ENCODE assay signal across 19 cellular contexts in the genomic region with DNA sequence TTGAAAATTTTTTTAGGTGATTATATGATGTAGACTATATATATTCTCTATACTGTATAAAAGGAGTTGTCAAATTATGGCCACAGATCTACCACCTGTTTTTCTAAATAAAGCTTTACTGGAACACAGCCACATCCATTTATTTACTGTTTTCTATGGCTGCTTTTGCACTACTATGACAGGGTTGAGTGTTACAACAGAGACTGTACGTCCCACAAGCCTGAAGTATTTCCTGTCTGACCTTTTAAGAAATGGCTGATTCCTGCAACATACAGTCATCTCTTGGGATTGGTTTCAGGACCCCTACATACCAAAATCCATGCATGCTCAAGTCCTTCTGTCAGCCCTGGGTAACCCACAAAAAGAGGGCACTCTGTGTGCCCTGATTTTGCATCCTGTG.
DNase-seq lines count a peak whose midpoint lies in the region; ATAC-seq, FAIRE-seq and TF ChIP-seq lines count a peak whose summit lies in the region.
"Had no signal": no experiment of that assay in that cellular context is flagged by ENCODE, and none has a peak within 500 bp of the region (broad histone marks: within the 10 kb centered on the region; RNA-seq: fewer than 3 reads in every experiment).

No MANE protein-coding gene starts in this region.

- H3K36me3 Mint-ChIP-seq in activated T-helper 17 cell treated with anti-CD3 and anti-CD28 coated beads, Interleukin-2, amount 50 U/mL, for 72 hours (ENCODE audit: low read depth): no peaks in the 10 kb centered on the region
- H3K36me3 Mint-ChIP-seq: CD4-positive, alpha-beta memory T cell had no signal

- TF ChIP-seq RAD21 in HepG2 (CRISPR knock-in tag; IDR thresholded peaks at IDR 0.05): no peak

- H3K9me3 Mint-ChIP-seq in activated T-helper 17 cell treated with anti-CD3 and anti-CD28 coated beads, Interleukin-2, amount 50 U/mL, for 72 hours: no peaks in the 10 kb centered on the region
- H3K9me3 Mint-ChIP-seq: HFFc6 had no signal

- in situ Hi-C loops in SK-MEL-5 (cut with HindIII; ENCODE audit: low pct_unique_long_range_greater_than_20kb, low sequenced_read_pairs) (no loop called here), HepG2 (cut with HindIII; ENCODE audit: extremely low pct_ligation_motif_present, low pct_unique_long_range_greater_than_20kb) (no loop called here)

- TF ChIP-seq EP300 in HepG2 (IDR thresholded peaks at IDR 0.05; ENCODE audit: low read depth in 2 of 2, low read length in 2 of 2) (no peak), HepG2 (CRISPR knock-in tag; IDR thresholded peaks at IDR 0.05; ENCODE audit: borderline replicate concordance) (no peak)

- TF ChIP-seq CTCF in GM10248 (IDR thresholded peaks at IDR 0.05; ENCODE audit: control extremely low read depth, extremely low read depth, low read depth, missing control alignments) (no peak), HepG2 (CRISPR knock-in tag; IDR thresholded peaks at IDR 0.05) (no peak)

- TF ChIP-seq POLR2A in HepG2 (IDR thresholded peaks at IDR 0.05; ENCODE audit: insufficient read depth in 1 of 2, low read depth in 2 of 2, low read length in 2 of 2): no peak

- no TSS peak for BruUV-seq in HepG2 (replicated peaks; lab: Mats Ljungman, UMichigan)

- H3K4me3 Mint-ChIP-seq in activated T-helper 17 cell treated with anti-CD3 and anti-CD28 coated beads, Interleukin-2, amount 50 U/mL, for 72 hours: no peak overlapping the region
- H3K4me3 Mint-ChIP-seq: CD4-positive, alpha-beta memory T cell; HFFc6 had no signal

- no peaks in the 10 kb centered on the region for H3K9me3 ChIP-seq in HepG2 (ENCODE audit: low read length)
- H3K9me3 ChIP-seq: BE2C had no signal

- CTCF ChIA-PET in GM10248 (lab: Yijun Ruan, JAX): no interaction called here
- CTCF ChIA-PET in HepG2 (lab: Yijun Ruan, JAX; ENCODE audit: low intra/inter-chr PET ratio, low total read pairs): no interaction called here

- DNase-seq in EH (ENCODE audit: low read depth) (peak; percentile 24), HS-5 (ENCODE audit: low read depth) (peak; percentile 16), SK-MEL-5 (ENCODE audit: low read depth, low spot score) (peak; percentile 5), iris pigment epithelial cell (ENCODE audit: low read depth) (peak; percentile 6), GM10248 (ENCODE audit: extremely low spot score) (no peak), HepG2 (ENCODE audit: low spot score) (no peak)
- DNase-seq: BE2C; CD4-positive, alpha-beta memory T cell; DMS153; DMS79 treated with DMSO at 0.1 percent for 48 hours; GDM1; HCEC 1CT; HFFc6 had no signal

- POLR2A ChIA-PET in GM10248 (lab: Yijun Ruan, JAX): no interaction called here
- POLR2A ChIA-PET in HepG2 (lab: Yijun Ruan, JAX): no interaction called here

- no peak overlapping the region for H3K27ac Mint-ChIP-seq in activated T-helper 17 cell treated with anti-CD3 and anti-CD28 coated beads, Interleukin-2, amount 50 U/mL, for 72 hours
- H3K27ac Mint-ChIP-seq: CD4-positive, alpha-beta memory T cell; HFFc6 had no signal

- H3K27me3 Mint-ChIP-seq in activated T-helper 17 cell treated with anti-CD3 and anti-CD28 coated beads, Interleukin-2, amount 50 U/mL, for 72 hours: no peaks in the 10 kb centered on the region

- no peak overlapping the region for H3K4me3 ChIP-seq in HepG2 (replicated peaks in 1 of 3; ENCODE audit: insufficient read depth in 1 of 3, low read depth in 2 of 3, low read length in 3 of 3)

- H2AFZ ChIP-seq in HepG2 (ENCODE audit: low read length): no peak overlapping the region

- no peaks in the 10 kb centered on the region for H3K4me1 Mint-ChIP-seq in activated T-helper 17 cell treated with anti-CD3 and anti-CD28 coated beads, Interleukin-2, amount 50 U/mL, for 72 hours
- H3K4me1 Mint-ChIP-seq: CD4-positive, alpha-beta memory T cell had no signal

- 10% methylated on average over 1 of the region's 1 CpG for WGBS in HepG2 (ENCODE audit: low lambda C conversion rate)

- H3K9ac ChIP-seq in HepG2 (ENCODE audit: insufficient read depth, low read depth, low read length): no peak overlapping the region

- intact Hi-C loops in HepG2 (cut with micrococcal nuclease; ENCODE audit: unreplicated experiment): no loop called here

- no peaks in the 10 kb centered on the region for H3K36me3 ChIP-seq in HepG2 (replicated peaks in 1 of 2; ENCODE audit: control insufficient read depth in 1 of 2, insufficient read depth in 2 of 2, low read length in 2 of 2)
- H3K36me3 ChIP-seq: BE2C had no signal

- H3K79me2 ChIP-seq in HepG2 (ENCODE audit: insufficient read depth, low read length): no peaks in the 10 kb centered on the region

- H3K27ac ChIP-seq in HepG2 (ENCODE audit: extremely low read length, insufficient read depth, low read length): no peak overlapping the region
- H3K27ac ChIP-seq: C4-2B, HL-60 had no signal

- no peak for ATAC-seq in HG02938 (IDR thresholded peaks at IDR 0.05; ENCODE audit: unreplicated experiment)
- ATAC-seq in activated T-helper 17 cell treated with anti-CD3 and anti-CD28 coated beads, Interleukin-2, amount 50 U/mL, for 72 hours (replicated peaks): no peak
- no peak for ATAC-seq in HepG2

- H4K20me1 ChIP-seq in HepG2 (ENCODE audit: insufficient read depth, low read length): no peaks in the 10 kb centered on the region

- no peak overlapping the region for H3K4me2 ChIP-seq in HepG2 (ENCODE audit: low read depth, low read length)

- no peak for FAIRE-seq in HepG2 (lab: Jason Lieb, UNC)
- FAIRE-seq: D721Med, GM19239 had no signal

- no peaks in the 10 kb centered on the region for H3K4me1 ChIP-seq in HepG2 (ENCODE audit: insufficient read depth, low read length)
- H3K4me1 ChIP-seq: BE2C had no signal

- no peaks in the 10 kb centered on the region for H3K27me3 ChIP-seq in HepG2 (ENCODE audit: control insufficient read depth in 1 of 2, insufficient read depth in 2 of 2, low read length in 2 of 2)
- H3K27me3 ChIP-seq: BE2C had no signal

TF ChIP-seq in HepG2, 621 proteins besides CTCF, POLR2A, EP300 and RAD21:
- TF ChIP-seq ZNF180 (CRISPR knock-in tag; IDR thresholded peaks at IDR 0.05; ENCODE audit: borderline replicate concordance, low read depth) (no peak), MAF1 (CRISPR knock-in tag; IDR thresholded peaks at IDR 0.05; ENCODE audit: borderline replicate concordance) (no peak), ZNF670 (CRISPR knock-in tag; IDR thresholded peaks at IDR 0.05; ENCODE audit: borderline replicate concordance) (no peak), MAFK (conservative IDR thresholded peaks at IDR 0.05 in 1 of 2, IDR thresholded peaks at IDR 0.05 in 1 of 2; ENCODE audit: low read length in 2 of 2) (no peak), ZNF143 (CRISPR knock-in tag; IDR thresholded peaks at IDR 0.05) (no peak), HDAC1 (CRISPR knock-in tag; IDR thresholded peaks at IDR 0.05) (no peak), CCAR2 (optimal IDR thresholded peaks at IDR 0.05; ENCODE audit: low read depth, low read length) (no peak), KLF16 (CRISPR knock-in tag; IDR thresholded peaks at IDR 0.05) (no peak), ZFP36 (IDR thresholded peaks at IDR 0.05; ENCODE audit: borderline replicate concordance, low read depth, low read length, partially characterized antibody) (no peak), FOXO1 (CRISPR knock-in tag; IDR thresholded peaks at IDR 0.05) (no peak), NBN (conservative IDR thresholded peaks at IDR 0.05) (no peak), KMT2B (CRISPR knock-in tag; IDR thresholded peaks at IDR 0.05) (no peak), NFE2 (CRISPR knock-in tag; IDR thresholded peaks at IDR 0.05) (no peak), ZNF660 (CRISPR knock-in tag; IDR thresholded peaks at IDR 0.05; ENCODE audit: borderline replicate concordance, low read depth) (no peak), ZNF333 (CRISPR knock-in tag; IDR thresholded peaks at IDR 0.05; ENCODE audit: borderline replicate concordance) (no peak)
- TF ChIP-seq, protein P1, sequence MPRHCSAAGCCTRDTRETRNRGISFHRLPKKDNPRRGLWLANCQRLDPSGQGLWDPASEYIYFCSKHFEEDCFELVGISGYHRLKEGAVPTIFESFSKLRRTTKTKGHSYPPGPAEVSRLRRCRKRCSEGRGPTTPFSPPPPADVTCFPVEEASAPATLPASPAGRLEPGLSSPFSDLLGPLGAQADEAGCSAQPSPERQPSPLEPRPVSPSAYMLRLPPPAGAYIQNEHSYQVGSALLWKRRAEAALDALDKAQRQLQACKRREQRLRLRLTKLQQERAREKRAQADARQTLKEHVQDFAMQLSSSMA (CRISPR knock-in tag; IDR thresholded peaks at IDR 0.05): no peak
- TF ChIP-seq, protein P2, sequence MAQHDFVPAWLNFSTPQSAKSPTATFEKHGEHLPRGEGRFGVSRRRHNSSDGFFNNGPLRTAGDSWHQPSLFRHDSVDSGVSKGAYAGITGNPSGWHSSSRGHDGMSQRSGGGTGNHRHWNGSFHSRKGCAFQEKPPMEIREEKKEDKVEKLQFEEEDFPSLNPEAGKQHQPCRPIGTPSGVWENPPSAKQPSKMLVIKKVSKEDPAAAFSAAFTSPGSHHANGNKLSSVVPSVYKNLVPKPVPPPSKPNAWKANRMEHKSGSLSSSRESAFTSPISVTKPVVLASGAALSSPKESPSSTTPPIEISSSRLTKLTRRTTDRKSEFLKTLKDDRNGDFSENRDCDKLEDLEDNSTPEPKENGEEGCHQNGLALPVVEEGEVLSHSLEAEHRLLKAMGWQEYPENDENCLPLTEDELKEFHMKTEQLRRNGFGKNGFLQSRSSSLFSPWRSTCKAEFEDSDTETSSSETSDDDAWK (CRISPR knock-in tag; IDR thresholded peaks at IDR 0.05): no peak
- TF ChIP-seq, protein P3, sequence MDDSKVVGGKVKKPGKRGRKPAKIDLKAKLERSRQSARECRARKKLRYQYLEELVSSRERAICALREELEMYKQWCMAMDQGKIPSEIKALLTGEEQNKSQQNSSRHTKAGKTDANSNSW (CRISPR knock-in tag; IDR thresholded peaks at IDR 0.05; ENCODE audit: borderline replicate concordance): no peak
- TF ChIP-seq, protein P4, sequence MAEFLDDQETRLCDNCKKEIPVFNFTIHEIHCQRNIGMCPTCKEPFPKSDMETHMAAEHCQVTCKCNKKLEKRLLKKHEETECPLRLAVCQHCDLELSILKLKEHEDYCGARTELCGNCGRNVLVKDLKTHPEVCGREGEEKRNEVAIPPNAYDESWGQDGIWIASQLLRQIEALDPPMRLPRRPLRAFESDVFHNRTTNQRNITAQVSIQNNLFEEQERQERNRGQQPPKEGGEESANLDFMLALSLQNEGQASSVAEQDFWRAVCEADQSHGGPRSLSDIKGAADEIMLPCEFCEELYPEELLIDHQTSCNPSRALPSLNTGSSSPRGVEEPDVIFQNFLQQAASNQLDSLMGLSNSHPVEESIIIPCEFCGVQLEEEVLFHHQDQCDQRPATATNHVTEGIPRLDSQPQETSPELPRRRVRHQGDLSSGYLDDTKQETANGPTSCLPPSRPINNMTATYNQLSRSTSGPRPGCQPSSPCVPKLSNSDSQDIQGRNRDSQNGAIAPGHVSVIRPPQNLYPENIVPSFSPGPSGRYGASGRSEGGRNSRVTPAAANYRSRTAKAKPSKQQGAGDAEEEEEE (CRISPR knock-in tag; IDR thresholded peaks at IDR 0.05; ENCODE audit: borderline replicate concordance): no peak

Comparison
In these comparisons a context has a peak if more than half of its experiments do, and no peak if none do; other contexts are left out.
1. DNase-seq: peak in EH (single experiment), HS-5 (single experiment), SK-MEL-5 (single experiment) and iris pigment epithelial cell (single experiment); none in GM10248 (single experiment) and HepG2 (single experiment).